In genomic region chr16:87851601-87852000, GRCh38 we compare ENCODE assay signal across 16 cellular contexts. TPM values are rescaled to one million over a fixed set of nuclear protein-coding genes. Genes with fewer than 3 reads are reported as not detected.
DNase-seq lines count a peak whose midpoint lies in the region; ATAC-seq and TF ChIP-seq lines count a peak whose summit lies in the region.
"Had no signal": no experiment of that assay in that cellular context is flagged by ENCODE, and none has a peak within 500 bp of the region (broad histone marks: within the 10 kb centered on the region; RNA-seq: fewer than 3 reads in every experiment).

No MANE protein-coding gene starts in this region.

- H3K27me3 Mint-ChIP-seq in MCF 10A (ENCODE audit: insufficient read depth, unreplicated experiment), result no peaks in the 10 kb centered on the region
- H3K27me3 Mint-ChIP-seq: activated CD4-positive, alpha-beta memory T cell treated with anti-CD3 and anti-CD28 coated beads for 36 hours had no signal

- TF ChIP-seq EP300 in stomach (IDR thresholded peaks at IDR 0.05), result no peak

- no peaks in the 10 kb centered on the region for H3K9me3 Mint-ChIP-seq in MCF 10A (ENCODE audit: unreplicated experiment)
- H3K9me3 Mint-ChIP-seq: activated CD4-positive, alpha-beta memory T cell treated with anti-CD3 and anti-CD28 coated beads for 36 hours; T-helper 2 cell treated with Interferon-gamma antibody and Interleukin-4, amounts not matched to agents 5 μg/mL and 100 μg/mL, for 36 hours had no signal

- TF ChIP-seq POLR2A in breast epithelium (IDR thresholded peaks at IDR 0.05) (no peak), stomach (IDR thresholded peaks at IDR 0.05) (no peak)

- intact Hi-C loops in MCF 10A (cut with micrococcal nuclease), result loop anchor here (5.0 kb wide), 2 partner anchors 44 to 74 kb away; no protein-coding TSS in a partner anchor
- intact Hi-C loops in breast epithelium (cut with DNase I; ENCODE audit: low total_unique reads), result no loop called here
- intact Hi-C loops in stomach (cut with DNase I; ENCODE audit: low total_unique reads), result no loop called here

- POLR2A ChIA-PET in MCF 10A (lab: Yijun Ruan, JAX) (interaction anchor here (1.6 to 14.0 kb wide), 4 partner anchors 15 to 99 kb away, joined by 4 to 220 read pairs (median 14); partner anchors contain the start of genes BANP and SLC7A5), RWPE1 (lab: Yijun Ruan, JAX; ENCODE audit: low non-redundant PET) (interaction anchor here (1.5 kb wide), 1 partner anchor 73 kb away, joined by 6 read pairs; no protein-coding TSS in a partner anchor)

- H3K4me3 ChIP-seq in breast epithelium (no peak overlapping the region), stomach (no peak overlapping the region)
- H3K4me3 ChIP-seq: body of pancreas, mucosa of descending colon, thyroid gland had no signal

- BruUV-seq in MCF 10A (replicated peaks; lab: Mats Ljungman, UMichigan), result no TSS peak

- DNase-seq in MCF 10A (ENCODE audit: unreplicated experiment), result no peak
- no peak for DNase-seq in breast epithelium (ENCODE audit: low spot score in 2 of 2)
- DNase-seq in RWPE1 (ENCODE audit: low spot score), result no peak
- peak; percentile 93 for DNase-seq in islet precursor cell
- no peak for DNase-seq in stomach
- DNase-seq: activated CD4-positive, alpha-beta memory T cell treated with anti-CD3 and anti-CD28 coated beads for 36 hours; activated effector memory CD4-positive, alpha-beta T cell treated with Interleukin-2 at 50 U/mL for 16 hours; body of pancreas; effector CD4-positive, alpha-beta T cell; mucosa of descending colon; stimulated activated CD4-positive, alpha-beta T cell treated with anti-CD3 and anti-CD28 coated beads, Interleukin-15, amount 100 ng/mL, for 24 hours; thyroid gland had no signal

- H3K36me3 Mint-ChIP-seq in MCF 10A (ENCODE audit: insufficient read depth, unreplicated experiment), result peaks cover 88% of the 10 kb centered on the region

- CTCF ChIA-PET in MCF 10A (lab: Yijun Ruan, JAX), result interaction anchor here (0.9 to 3.8 kb wide), 4 partner anchors 8 to 72 kb away, joined by 3 to 63 read pairs (median 14); no protein-coding TSS in a partner anchor
- CTCF ChIA-PET in RWPE1 (lab: Yijun Ruan, JAX), result interaction anchor here (1.0 to 3.5 kb wide), 3 partner anchors 17 to 72 kb away, joined by 7 to 48 read pairs (median 19); partner anchors contain the start of gene SLC7A5

- no peak for ATAC-seq in GM18861 (IDR thresholded peaks at IDR 0.05; ENCODE audit: unreplicated experiment)
- ATAC-seq in GM21576 (IDR thresholded peaks at IDR 0.05; ENCODE audit: unreplicated experiment), result no peak
- ATAC-seq in HG02870 (IDR thresholded peaks at IDR 0.05; ENCODE audit: unreplicated experiment), result no peak
- ATAC-seq: body of pancreas, mucosa of descending colon had no signal

- WGBS in stomach, 5 donors, result 55 to 80% (median 66%) methylated on average over 10 to 21 of the region's 21 CpGs

- H3K9me3 ChIP-seq in breast epithelium (no peaks in the 10 kb centered on the region), stomach (no peaks in the 10 kb centered on the region)
- H3K9me3 ChIP-seq: body of pancreas, mucosa of descending colon, thyroid gland had no signal

- H3K27ac ChIP-seq in breast epithelium (no peak overlapping the region), RWPE1 (peak overlapping the region; percentile 98), stomach (peak overlapping the region; percentile 5 to 91 (median 88))
- H3K27ac ChIP-seq: body of pancreas, thyroid gland had no signal

- TF ChIP-seq CTCF in MCF 10A (IDR thresholded peaks at IDR 0.05; ENCODE audit: unreplicated experiment) (no peak), breast epithelium (IDR thresholded peaks at IDR 0.05) (no peak), RWPE1 (conservative IDR thresholded peaks at IDR 0.05; ENCODE audit: low read depth) (no peak), stomach (IDR thresholded peaks at IDR 0.05) (no peak)

- peak overlapping the region; percentile 12 for H3K27ac Mint-ChIP-seq in MCF 10A (ENCODE audit: low read depth, unreplicated experiment)

- peaks cover 24% of the 10 kb centered on the region for H3K4me1 Mint-ChIP-seq in MCF 10A (ENCODE audit: insufficient read depth, unreplicated experiment)

- H3K4me3 Mint-ChIP-seq in MCF 10A (ENCODE audit: unreplicated experiment), result no peak overlapping the region
- H3K4me3 Mint-ChIP-seq: activated CD4-positive, alpha-beta memory T cell treated with anti-CD3 and anti-CD28 coated beads for 36 hours; T-helper 2 cell treated with Interferon-gamma antibody and Interleukin-4, amounts not matched to agents 5 μg/mL and 100 μg/mL, for 36 hours had no signal

- H3K4me1 ChIP-seq in breast epithelium, result peaks cover 5 to 34% of the 10 kb centered on the region in 2 donors
- H3K4me1 ChIP-seq in stomach, result peaks cover 83 to 99% (median 95%) of the 10 kb centered on the region in 4 donors

- H3K27me3 ChIP-seq in breast epithelium (no peaks in the 10 kb centered on the region), stomach (no peaks in the 10 kb centered on the region)
- H3K27me3 ChIP-seq: body of pancreas, thyroid gland had no signal

- no peaks in the 10 kb centered on the region for H3K36me3 ChIP-seq in breast epithelium
- peaks cover 11 to 29% (median 12%) of the 10 kb centered on the region in 4 donors for H3K36me3 ChIP-seq in stomach
- H3K36me3 ChIP-seq: thyroid gland had no signal

RNA-seq across cellular contexts. Expression of gene SLC7A5, which starts 17.7 kb away (rescaled TPM):
- total RNA-seq in MCF 10A (2022), result 794 and 1,007 TPM in 2 replicates
- total RNA-seq in breast epithelium, result 1 to 10 TPM in 2 of 3 donors, under 1 TPM in 1; 0.48 to 7.3 (median 5.9) TPM
- 10 to 100 TPM in 3 of 5 donors, 1 to 10 TPM in 2; 1.4 to 24.1 (median 11.0) TPM for total RNA-seq in stomach
- 10 to 100 TPM in 1 of 3 donors, 1 to 10 TPM in 2; 3.5 to 74.8 (median 9.0) TPM for polyA plus RNA-seq in stomach

Comparison
In these comparisons a context has a peak if more than half of its experiments do, and no peak if none do; other contexts are left out.
1. RNA of gene SLC7A5, which starts 17.7 kb away (total RNA-seq): 794 to 1,007 TPM in MCF 10A; 1.4 to 24.1 TPM in stomach and 0.48 to 7.3 TPM in breast epithelium; every median in the first group is over 10 times any median in the second.
2. H3K27ac ChIP-seq: peak in RWPE1 (single experiment) and stomach (5 of 5); none in breast epithelium (0 of 2).